7 cellular contexts compared by ENCODE assay signal in the genomic region with DNA sequence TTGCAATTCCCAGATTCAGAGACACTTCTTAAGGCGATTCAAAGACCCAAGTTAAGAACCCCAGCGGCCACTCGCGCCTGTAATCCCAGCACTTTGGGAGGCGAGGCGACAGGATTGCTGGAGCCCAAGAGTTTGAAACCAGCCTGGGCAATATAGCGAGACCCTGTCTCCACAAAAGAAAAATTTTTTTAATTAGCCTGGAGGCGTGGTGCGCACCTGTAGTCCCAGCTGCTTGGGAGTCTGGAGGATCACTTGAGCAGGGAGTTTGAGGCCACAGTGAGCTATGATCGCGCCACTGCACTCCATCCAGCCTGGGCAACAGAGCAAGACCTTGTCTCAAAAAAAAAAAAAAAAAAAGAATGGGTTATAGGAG.
DNase-seq lines count a peak whose midpoint lies in the region; ATAC-seq and TF ChIP-seq lines count a peak whose summit lies in the region.

No MANE protein-coding gene starts in this region.

- no peak for DNase-seq in MM.1S
- no peak for DNase-seq in effector memory CD8-positive, alpha-beta T cell
- no peak for DNase-seq in glomerular visceral epithelial cell (ENCODE audit: extremely low spot score)
- no peak for DNase-seq in GM19238 (ENCODE audit: insufficient read length, low spot score)
- no peak for DNase-seq in NCI-H446 treated with DMSO at 0.1 percent for 48 hours (lab: John Stamatoyannopoulos, UW)

- peaks cover 11% of the 10 kb centered on the region for H3K36me3 Mint-ChIP-seq in effector memory CD8-positive, alpha-beta T cell (ENCODE audit: insufficient read depth)
- peaks cover 4% of the 10 kb centered on the region for H3K36me3 Mint-ChIP-seq in nephron (ENCODE audit: low read depth)

- peak overlapping the region; percentile 94 to 96 for H3K27ac Mint-ChIP-seq in effector memory CD8-positive, alpha-beta T cell
- peak overlapping the region; percentile 89 to 95 (median 91) for H3K27ac Mint-ChIP-seq in nephron

- TF ChIP-seq CTCF in MM.1S (IDR thresholded peaks at IDR 0.05; ENCODE audit: low read length) (no peak), nephron (IDR thresholded peaks at IDR 0.05; ENCODE audit: unreplicated experiment in 3 of 3) (no peak)

- H3K27ac ChIP-seq in MM.1S (ENCODE audit: low read length): peak overlapping the region; percentile 82

- no peaks in the 10 kb centered on the region for H3K9me3 ChIP-seq in MM.1S (replicated peaks; ENCODE audit: insufficient read depth, low read length)

- no peaks in the 10 kb centered on the region for H3K27me3 ChIP-seq in MM.1S (replicated peaks; ENCODE audit: insufficient read depth, low read length)

- peak overlapping the region; percentile 96 for H3K4me3 Mint-ChIP-seq in effector memory CD8-positive, alpha-beta T cell
- peak overlapping the region; percentile 91 to 97 (median 94) for H3K4me3 Mint-ChIP-seq in nephron

- peaks cover 6% of the 10 kb centered on the region for H3F3A ChIP-seq in MM.1S (ENCODE audit: insufficient read depth, low read length)

- peak overlapping the region; percentile 89 for H2AFZ ChIP-seq in MM.1S (ENCODE audit: low read length)

- no peaks in the 10 kb centered on the region for H4K20me1 ChIP-seq in MM.1S (ENCODE audit: insufficient read depth, low read length)

- peak overlapping the region; percentile 79 for H3K4me3 ChIP-seq in MM.1S (ENCODE audit: low read length)

- no peaks in the 10 kb centered on the region for H3K27me3 Mint-ChIP-seq in effector memory CD8-positive, alpha-beta T cell
- no peaks in the 10 kb centered on the region for H3K27me3 Mint-ChIP-seq in nephron (ENCODE audit: low read depth)

- peak overlapping the region; percentile 77 for H3K9ac ChIP-seq in MM.1S (ENCODE audit: low read length)

- peak; percentile 3 for ATAC-seq in GM21529 (IDR thresholded peaks at IDR 0.05; ENCODE audit: unreplicated experiment)
- ATAC-seq in effector memory CD8-positive, alpha-beta T cell (replicated peaks): no peak

- H3K4me1 ChIP-seq in MM.1S (ENCODE audit: low read length): 0 out of 2 replicates have a peak, but pooled peaks cover 3% of the 10 kb centered on the region

- H3K9me2 ChIP-seq in MM.1S (replicated peaks; ENCODE audit: insufficient read depth, low read length): no peaks in the 10 kb centered on the region

- peaks cover 3 to 8% of the 10 kb centered on the region in 2 donors for H3K4me1 Mint-ChIP-seq in effector memory CD8-positive, alpha-beta T cell (ENCODE audit: low read depth in 2 of 2)
- no peaks in the 10 kb centered on the region for H3K4me1 Mint-ChIP-seq in nephron

- H3K79me2 ChIP-seq in MM.1S (ENCODE audit: low read length): peaks cover 28% of the 10 kb centered on the region

- H3K36me3 ChIP-seq in MM.1S (replicated peaks; ENCODE audit: insufficient read depth, low read length): no peaks in the 10 kb centered on the region

- peak overlapping the region; percentile 60; the same call in 1 of the 2 replicates for H3K4me2 ChIP-seq in MM.1S (ENCODE audit: low read depth, low read length)

- no peaks in the 10 kb centered on the region for H3K9me3 Mint-ChIP-seq in effector memory CD8-positive, alpha-beta T cell
- no peaks in the 10 kb centered on the region for H3K9me3 Mint-ChIP-seq in nephron
